ENCODE assay signal across 12 cellular contexts in the genomic region with DNA sequence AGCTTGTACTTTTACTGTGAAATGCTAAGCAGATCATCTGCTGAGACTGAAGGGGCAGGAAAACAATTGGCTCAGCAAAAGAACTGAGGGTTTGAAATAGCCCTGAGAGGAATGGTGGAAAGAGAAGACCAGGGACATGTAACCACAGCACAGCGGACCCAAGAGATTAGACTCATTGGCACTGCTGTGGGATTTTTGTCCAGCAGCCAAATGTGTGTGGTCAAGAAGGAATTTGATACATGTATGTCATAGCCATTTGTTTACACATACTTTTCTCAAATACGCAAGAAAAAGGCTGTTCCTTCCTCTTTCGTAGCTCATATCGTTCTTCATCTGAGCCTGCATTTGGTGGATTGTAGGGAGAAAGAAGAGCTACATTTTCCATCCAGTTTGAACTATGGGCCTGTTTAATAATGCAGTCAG.
DNase-seq lines count a peak whose midpoint lies in the region; ATAC-seq and TF ChIP-seq lines count a peak whose summit lies in the region.
"Had no signal": no experiment of that assay in that cellular context is flagged by ENCODE, and none has a peak within 500 bp of the region (broad histone marks: within the 10 kb centered on the region; RNA-seq: fewer than 3 reads in every experiment).

No MANE protein-coding gene starts in this region.

- no peaks in the 10 kb centered on the region for H3F3A ChIP-seq in MM.1S (ENCODE audit: insufficient read depth, low read length)

- TF ChIP-seq CTCF in cardiac fibroblast (IDR thresholded peaks at IDR 0.05; ENCODE audit: low read depth, low read length) (no peak), osteocyte (IDR thresholded peaks at IDR 0.05) (no peak), CD14-positive monocyte (IDR thresholded peaks at IDR 0.05) (no peak), MM.1S (IDR thresholded peaks at IDR 0.05; ENCODE audit: low read length) (no peak)

- H3K4me3 ChIP-seq in cardiac fibroblast (replicated peaks in 1 of 2; ENCODE audit: low read depth in 2 of 2, low read length in 2 of 2) (no peak overlapping the region), MM.1S (ENCODE audit: low read length) (no peak overlapping the region)
- H3K4me3 ChIP-seq: esophagus squamous epithelium, SK-N-MC had no signal

- no peaks in the 10 kb centered on the region for H3K27me3 ChIP-seq in MM.1S (replicated peaks; ENCODE audit: insufficient read depth, low read length)
- H3K27me3 ChIP-seq: esophagus squamous epithelium had no signal

- H3K4me1 ChIP-seq in MM.1S (ENCODE audit: low read length) = peaks cover 13% of the 10 kb centered on the region
- H3K4me1 ChIP-seq: esophagus squamous epithelium had no signal

- H3K27ac ChIP-seq in MM.1S (ENCODE audit: low read length) = no peak overlapping the region
- H3K27ac ChIP-seq: SK-N-MC had no signal

- H3K4me1 Mint-ChIP-seq in osteocyte (ENCODE audit: unreplicated experiment) = peaks cover 14% of the 10 kb centered on the region
- H3K4me1 Mint-ChIP-seq in CD14-positive monocyte = peaks cover 11% of the 10 kb centered on the region
- H3K4me1 Mint-ChIP-seq: IgD-negative memory B cell, neural crest cell had no signal

- intact Hi-C loops in CD14-positive monocyte (cut with micrococcal nuclease) = no loop called here

- no peak overlapping the region for H2AFZ ChIP-seq in MM.1S (ENCODE audit: low read length)

- no peak overlapping the region for H3K4me2 ChIP-seq in MM.1S (ENCODE audit: low read depth, low read length)

- H3K9me3 Mint-ChIP-seq in osteocyte (ENCODE audit: unreplicated experiment) (peaks cover 9% of the 10 kb centered on the region), CD14-positive monocyte (peaks cover 2 to 8% (median 4%) of the 10 kb centered on the region in 7 donors)
- H3K9me3 Mint-ChIP-seq: IgD-negative memory B cell had no signal

- H3K9me3 ChIP-seq in MM.1S (replicated peaks; ENCODE audit: insufficient read depth, low read length) = no peaks in the 10 kb centered on the region
- H3K9me3 ChIP-seq: esophagus squamous epithelium had no signal

- no peaks in the 10 kb centered on the region for H3K36me3 ChIP-seq in MM.1S (replicated peaks; ENCODE audit: insufficient read depth, low read length)
- H3K36me3 ChIP-seq: esophagus squamous epithelium had no signal

- H3K36me3 Mint-ChIP-seq in osteocyte (ENCODE audit: unreplicated experiment) (no peaks in the 10 kb centered on the region), CD14-positive monocyte (no peaks in the 10 kb centered on the region)

- no peak overlapping the region for H3K9ac ChIP-seq in MM.1S (ENCODE audit: low read length)

- no peaks in the 10 kb centered on the region for H3K79me2 ChIP-seq in MM.1S (ENCODE audit: low read length)

- no peaks in the 10 kb centered on the region for H4K20me1 ChIP-seq in MM.1S (ENCODE audit: insufficient read depth, low read length)

- H3K27me3 Mint-ChIP-seq in osteocyte (ENCODE audit: unreplicated experiment) (peaks cover 37% of the 10 kb centered on the region), CD14-positive monocyte (ENCODE audit: low read depth in 3 of 3) (peaks cover 0 to 3% (median 0%) of the 10 kb centered on the region in 3 donors)

- DNase-seq in DMS79 treated with DMSO at 0.1 percent for 48 hours (lab: John Stamatoyannopoulos, UW) = peak; percentile 47
- peak; percentile 77 for DNase-seq in MV-4-11 (lab: John Stamatoyannopoulos, UW)
- DNase-seq in cardiac fibroblast (ENCODE audit: low read depth in 2 of 2) = peak; percentile 95 to 96
- peak; percentile 74 for DNase-seq in osteocyte (ENCODE audit: extremely low spot score, unreplicated experiment)
- no peak for DNase-seq in CD14-positive monocyte (ENCODE audit: low spot score)
- no peak for DNase-seq in MM.1S
- DNase-seq in NCI-H1092 treated with DMSO at 0.1 percent for 48 hours (lab: John Stamatoyannopoulos, UW) = no peak
- DNase-seq: esophagus squamous epithelium had no signal

- H3K9me2 ChIP-seq in MM.1S (replicated peaks; ENCODE audit: insufficient read depth, low read length) = no peaks in the 10 kb centered on the region

- ATAC-seq in HG03521 (IDR thresholded peaks at IDR 0.05; ENCODE audit: unreplicated experiment) = no peak

- H3K4me3 Mint-ChIP-seq in osteocyte (ENCODE audit: unreplicated experiment) (no peak overlapping the region), CD14-positive monocyte (no peak overlapping the region)
- H3K4me3 Mint-ChIP-seq: IgD-negative memory B cell, neural crest cell had no signal

- H3K27ac Mint-ChIP-seq in osteocyte (ENCODE audit: unreplicated experiment) = no peak overlapping the region
- no peak overlapping the region for H3K27ac Mint-ChIP-seq in CD14-positive monocyte
- H3K27ac Mint-ChIP-seq: IgD-negative memory B cell had no signal

Comparison
In these comparisons a context has a peak if more than half of its experiments do, and no peak if none do; other contexts are left out.
1. DNase-seq: peak in DMS79 treated with DMSO at 0.1 percent for 48 hours (single experiment), MV-4-11 (single experiment), cardiac fibroblast (2 of 2) and osteocyte (single experiment); none in CD14-positive monocyte (single experiment), MM.1S (single experiment) and NCI-H1092 treated with DMSO at 0.1 percent for 48 hours (single experiment).